In the genomic region with DNA sequence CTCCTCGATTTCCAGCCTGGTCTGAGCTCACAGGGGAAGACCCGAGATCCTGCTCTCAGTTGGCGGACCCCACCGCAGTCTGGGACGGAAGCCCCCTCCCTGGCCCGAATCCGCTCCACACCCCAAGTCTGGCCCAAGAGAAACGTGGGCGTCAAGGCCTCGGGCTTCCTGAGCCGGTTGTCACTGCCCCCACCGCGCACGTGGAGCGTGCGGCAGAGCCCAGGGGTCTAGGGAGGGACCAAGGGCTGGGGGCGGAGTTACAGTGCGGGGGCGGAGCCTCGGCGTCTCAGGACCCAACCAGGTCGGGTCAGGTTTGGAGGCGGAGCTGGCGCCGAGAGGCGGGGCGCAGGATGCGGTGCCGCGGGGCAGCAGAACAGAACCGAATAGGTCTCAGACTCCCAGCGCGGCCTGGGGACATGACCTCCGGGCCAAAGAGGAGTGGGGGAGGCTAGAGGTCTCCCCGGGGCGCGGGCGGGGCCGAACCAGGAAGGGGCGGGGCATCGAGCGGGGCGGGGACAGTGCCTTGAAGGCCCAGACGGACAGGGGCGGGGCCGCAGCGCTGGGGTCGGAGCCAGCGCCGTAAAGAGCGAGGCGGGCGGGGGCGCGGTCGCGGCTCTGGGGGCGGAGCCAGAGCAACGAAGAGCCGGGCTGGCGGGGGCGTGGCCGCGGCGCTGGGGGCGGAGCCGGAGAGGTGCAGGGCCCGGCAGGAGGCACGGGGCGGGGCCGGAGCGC, we compare ENCODE assay signal across 1 cellular context.
TF ChIP-seq lines count a peak whose summit lies in the region.

No MANE protein-coding gene starts in this region.

TF ChIP-seq in HepG2, 621 proteins besides CTCF, POLR2A, EP300 and RAD21 (continued from another document and continues in another):
- TF ChIP-seq MNT (IDR thresholded peaks at IDR 0.05) (peak; percentile 76), MBNL3 (CRISPR knock-in tag; conservative IDR thresholded peaks at IDR 0.05) (no peak), ATF7 (IDR thresholded peaks at IDR 0.05) (no peak), ATF7 (CRISPR knock-in tag; IDR thresholded peaks at IDR 0.05) (peak; percentile 74; the same call in 1 of the 2 replicates), KMT2A (CRISPR knock-in tag; IDR thresholded peaks at IDR 0.05) (no peak), ZNF274 (CRISPR knock-in tag; IDR thresholded peaks at IDR 0.05) (peak; percentile 99), ZSCAN21 (CRISPR knock-in tag; IDR thresholded peaks at IDR 0.05; ENCODE audit: borderline replicate concordance) (peak; percentile 92), SNRNP70 (IDR thresholded peaks at IDR 0.05; ENCODE audit: low read depth, low read length) (no peak), ZNF704 (CRISPR knock-in tag; IDR thresholded peaks at IDR 0.05; ENCODE audit: borderline replicate concordance) (peak; percentile 96), BRCA1 (CRISPR knock-in tag; IDR thresholded peaks at IDR 0.05) (peak; percentile 92; the same call in 1 of the 2 replicates), ZNF839 (CRISPR knock-in tag; IDR thresholded peaks at IDR 0.05; ENCODE audit: borderline replicate concordance) (peak; percentile 94; the same call in 1 of the 2 replicates), RARG (CRISPR knock-in tag; IDR thresholded peaks at IDR 0.05; ENCODE audit: low read depth) (no peak; the same call in 1 of the 2 replicates), ZBTB38 (CRISPR knock-in tag; IDR thresholded peaks at IDR 0.05) (peak; percentile 96), POLR2G (IDR thresholded peaks at IDR 0.05; ENCODE audit: low read depth, low read length) (0 out of 2 replicates have a peak, but pooled peaks have one; percentile 40), HES4 (CRISPR knock-in tag; IDR thresholded peaks at IDR 0.05; ENCODE audit: borderline replicate concordance) (peak; percentile 95; the same call in 1 of the 2 replicates), ZNF644 (CRISPR knock-in tag; IDR thresholded peaks at IDR 0.05; ENCODE audit: low read depth) (no peak), SMAD3 (CRISPR knock-in tag; IDR thresholded peaks at IDR 0.05) (0 out of 2 replicates have a peak, but pooled peaks have one; percentile 22), CBFB (CRISPR knock-in tag; IDR thresholded peaks at IDR 0.05) (no peak), SMARCE1 (IDR thresholded peaks at IDR 0.05; ENCODE audit: borderline replicate concordance) (no peak), FOXA3 (CRISPR knock-in tag; IDR thresholded peaks at IDR 0.05) (peak; percentile 46; the same call in 1 of the 2 replicates), ZNF484 (CRISPR knock-in tag; IDR thresholded peaks at IDR 0.05; ENCODE audit: borderline replicate concordance, low read depth) (no peak), RFXANK (CRISPR knock-in tag; IDR thresholded peaks at IDR 0.05) (no peak), NFE2 (CRISPR knock-in tag; IDR thresholded peaks at IDR 0.05) (no peak), CEBPB (IDR thresholded peaks at IDR 0.05; ENCODE audit: borderline replicate concordance, low read depth, low read length) (no peak), GTF2F1 (IDR thresholded peaks at IDR 0.05; ENCODE audit: low read length) (no peak), GPBP1L1 (CRISPR knock-in tag; IDR thresholded peaks at IDR 0.05) (no peak), CHCHD3 (CRISPR knock-in tag; IDR thresholded peaks at IDR 0.05) (no peak; the same call in 1 of the 2 replicates), RXRB (CRISPR knock-in tag; IDR thresholded peaks at IDR 0.05; ENCODE audit: borderline replicate concordance) (peak; percentile 72), HIVEP1 (CRISPR knock-in tag; IDR thresholded peaks at IDR 0.05) (peak; percentile 96), HMGXB3 (CRISPR knock-in tag; IDR thresholded peaks at IDR 0.05; ENCODE audit: borderline replicate concordance) (0 out of 2 replicates have a peak, but pooled peaks have one; percentile 50), ZSCAN25 (CRISPR knock-in tag; IDR thresholded peaks at IDR 0.05) (peak; percentile 76; the same call in 1 of the 2 replicates), ZNF205 (CRISPR knock-in tag; IDR thresholded peaks at IDR 0.05) (0 out of 2 replicates have a peak, but pooled peaks have one; percentile 63), ZNF547 (CRISPR knock-in tag; IDR thresholded peaks at IDR 0.05) (peak; percentile 98), ZEB1 (IDR thresholded peaks at IDR 0.05; ENCODE audit: insufficient replicate concordance, low read depth) (no peak), ZNF597 (CRISPR knock-in tag; IDR thresholded peaks at IDR 0.05) (no peak)
- TF ChIP-seq, protein P1, sequence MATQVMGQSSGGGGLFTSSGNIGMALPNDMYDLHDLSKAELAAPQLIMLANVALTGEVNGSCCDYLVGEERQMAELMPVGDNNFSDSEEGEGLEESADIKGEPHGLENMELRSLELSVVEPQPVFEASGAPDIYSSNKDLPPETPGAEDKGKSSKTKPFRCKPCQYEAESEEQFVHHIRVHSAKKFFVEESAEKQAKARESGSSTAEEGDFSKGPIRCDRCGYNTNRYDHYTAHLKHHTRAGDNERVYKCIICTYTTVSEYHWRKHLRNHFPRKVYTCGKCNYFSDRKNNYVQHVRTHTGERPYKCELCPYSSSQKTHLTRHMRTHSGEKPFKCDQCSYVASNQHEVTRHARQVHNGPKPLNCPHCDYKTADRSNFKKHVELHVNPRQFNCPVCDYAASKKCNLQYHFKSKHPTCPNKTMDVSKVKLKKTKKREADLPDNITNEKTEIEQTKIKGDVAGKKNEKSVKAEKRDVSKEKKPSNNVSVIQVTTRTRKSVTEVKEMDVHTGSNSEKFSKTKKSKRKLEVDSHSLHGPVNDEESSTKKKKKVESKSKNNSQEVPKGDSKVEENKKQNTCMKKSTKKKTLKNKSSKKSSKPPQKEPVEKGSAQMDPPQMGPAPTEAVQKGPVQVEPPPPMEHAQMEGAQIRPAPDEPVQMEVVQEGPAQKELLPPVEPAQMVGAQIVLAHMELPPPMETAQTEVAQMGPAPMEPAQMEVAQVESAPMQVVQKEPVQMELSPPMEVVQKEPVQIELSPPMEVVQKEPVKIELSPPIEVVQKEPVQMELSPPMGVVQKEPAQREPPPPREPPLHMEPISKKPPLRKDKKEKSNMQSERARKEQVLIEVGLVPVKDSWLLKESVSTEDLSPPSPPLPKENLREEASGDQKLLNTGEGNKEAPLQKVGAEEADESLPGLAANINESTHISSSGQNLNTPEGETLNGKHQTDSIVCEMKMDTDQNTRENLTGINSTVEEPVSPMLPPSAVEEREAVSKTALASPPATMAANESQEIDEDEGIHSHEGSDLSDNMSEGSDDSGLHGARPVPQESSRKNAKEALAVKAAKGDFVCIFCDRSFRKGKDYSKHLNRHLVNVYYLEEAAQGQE (IDR thresholded peaks at IDR 0.05; ENCODE audit: borderline replicate concordance in 1 of 2, low read depth in 1 of 2, low read length in 2 of 2): no peak
- TF ChIP-seq, protein P2, sequence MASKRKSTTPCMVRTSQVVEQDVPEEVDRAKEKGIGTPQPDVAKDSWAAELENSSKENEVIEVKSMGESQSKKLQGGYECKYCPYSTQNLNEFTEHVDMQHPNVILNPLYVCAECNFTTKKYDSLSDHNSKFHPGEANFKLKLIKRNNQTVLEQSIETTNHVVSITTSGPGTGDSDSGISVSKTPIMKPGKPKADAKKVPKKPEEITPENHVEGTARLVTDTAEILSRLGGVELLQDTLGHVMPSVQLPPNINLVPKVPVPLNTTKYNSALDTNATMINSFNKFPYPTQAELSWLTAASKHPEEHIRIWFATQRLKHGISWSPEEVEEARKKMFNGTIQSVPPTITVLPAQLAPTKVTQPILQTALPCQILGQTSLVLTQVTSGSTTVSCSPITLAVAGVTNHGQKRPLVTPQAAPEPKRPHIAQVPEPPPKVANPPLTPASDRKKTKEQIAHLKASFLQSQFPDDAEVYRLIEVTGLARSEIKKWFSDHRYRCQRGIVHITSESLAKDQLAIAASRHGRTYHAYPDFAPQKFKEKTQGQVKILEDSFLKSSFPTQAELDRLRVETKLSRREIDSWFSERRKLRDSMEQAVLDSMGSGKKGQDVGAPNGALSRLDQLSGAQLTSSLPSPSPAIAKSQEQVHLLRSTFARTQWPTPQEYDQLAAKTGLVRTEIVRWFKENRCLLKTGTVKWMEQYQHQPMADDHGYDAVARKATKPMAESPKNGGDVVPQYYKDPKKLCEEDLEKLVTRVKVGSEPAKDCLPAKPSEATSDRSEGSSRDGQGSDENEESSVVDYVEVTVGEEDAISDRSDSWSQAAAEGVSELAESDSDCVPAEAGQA (IDR thresholded peaks at IDR 0.05; ENCODE audit: low read depth): 0 out of 2 replicates have a peak, but pooled peaks have one; percentile 43
- TF ChIP-seq, protein P2 (CRISPR knock-in tag; IDR thresholded peaks at IDR 0.05; ENCODE audit: borderline replicate concordance): 0 out of 2 replicates have a peak, but pooled peaks have one; percentile 78
